1 cellular context compared by ENCODE assay signal in the genomic region with DNA sequence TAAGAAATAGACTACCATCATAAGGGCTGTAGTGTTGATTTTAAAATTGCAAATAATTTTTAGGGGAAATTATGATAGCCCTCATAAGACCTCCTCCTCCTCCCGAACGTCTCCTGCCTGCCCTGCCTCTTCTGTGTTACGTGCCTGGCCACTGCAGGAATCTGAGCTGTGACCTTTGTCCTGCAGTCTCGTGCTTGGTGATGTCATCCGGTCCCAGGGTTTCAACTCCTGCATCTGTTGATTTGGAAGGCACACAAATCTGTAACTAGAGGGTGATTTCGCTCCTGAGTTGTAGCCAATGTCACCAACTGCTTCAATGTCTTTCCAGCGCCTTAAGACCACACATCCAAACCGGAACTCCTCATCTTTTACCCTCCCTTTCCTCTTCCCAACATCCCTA.
TF ChIP-seq lines count a peak whose summit lies in the region.

No MANE protein-coding gene starts in this region.

TF ChIP-seq in HepG2, 621 proteins besides CTCF, POLR2A, EP300 and RAD21 (continued from another document):
- TF ChIP-seq JUN (CRISPR knock-in tag; IDR thresholded peaks at IDR 0.05): peak; percentile 87; the same call in 1 of the 2 replicates
- peak; percentile 63 for TF ChIP-seq TEAD3 (CRISPR knock-in tag; optimal IDR thresholded peaks at IDR 0.05; ENCODE audit: borderline replicate concordance)
- TF ChIP-seq ATF7-NPFF (CRISPR knock-in tag; IDR thresholded peaks at IDR 0.05; ENCODE audit: low read depth): no peak
- peak; percentile 79 for TF ChIP-seq GFI1 (CRISPR knock-in tag; IDR thresholded peaks at IDR 0.05; ENCODE audit: borderline replicate concordance)
- TF ChIP-seq ZKSCAN5 (CRISPR knock-in tag; IDR thresholded peaks at IDR 0.05): peak; percentile 88; the same call in 1 of the 2 replicates
- TF ChIP-seq CEBPG (CRISPR knock-in tag; IDR thresholded peaks at IDR 0.05): 0 out of 2 replicates have a peak, but pooled peaks have one; percentile 25
- no peak for TF ChIP-seq ZNF605 (CRISPR knock-in tag; IDR thresholded peaks at IDR 0.05)
- TF ChIP-seq, protein P1, sequence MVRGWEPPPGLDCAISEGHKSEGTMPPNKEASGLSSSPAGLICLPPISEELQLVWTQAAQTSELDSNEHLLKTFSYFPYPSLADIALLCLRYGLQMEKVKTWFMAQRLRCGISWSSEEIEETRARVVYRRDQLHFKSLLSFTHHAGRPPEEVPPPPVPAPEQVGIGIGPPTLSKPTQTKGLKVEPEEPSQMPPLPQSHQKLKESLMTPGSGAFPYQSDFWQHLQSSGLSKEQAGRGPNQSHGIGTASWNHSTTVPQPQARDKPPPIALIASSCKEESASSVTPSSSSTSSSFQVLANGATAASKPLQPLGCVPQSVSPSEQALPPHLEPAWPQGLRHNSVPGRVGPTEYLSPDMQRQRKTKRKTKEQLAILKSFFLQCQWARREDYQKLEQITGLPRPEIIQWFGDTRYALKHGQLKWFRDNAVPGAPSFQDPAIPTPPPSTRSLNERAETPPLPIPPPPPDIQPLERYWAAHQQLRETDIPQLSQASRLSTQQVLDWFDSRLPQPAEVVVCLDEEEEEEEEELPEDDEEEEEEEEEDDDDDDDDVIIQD (CRISPR knock-in tag; IDR thresholded peaks at IDR 0.05; ENCODE audit: low read depth): peak; percentile 97
- TF ChIP-seq HDAC2 (CRISPR knock-in tag; IDR thresholded peaks at IDR 0.05): peak; percentile 25; the same call in 1 of the 2 replicates
- peak; percentile 84 for TF ChIP-seq PPARG (CRISPR knock-in tag; conservative IDR thresholded peaks at IDR 0.05)
- TF ChIP-seq, protein P2, sequence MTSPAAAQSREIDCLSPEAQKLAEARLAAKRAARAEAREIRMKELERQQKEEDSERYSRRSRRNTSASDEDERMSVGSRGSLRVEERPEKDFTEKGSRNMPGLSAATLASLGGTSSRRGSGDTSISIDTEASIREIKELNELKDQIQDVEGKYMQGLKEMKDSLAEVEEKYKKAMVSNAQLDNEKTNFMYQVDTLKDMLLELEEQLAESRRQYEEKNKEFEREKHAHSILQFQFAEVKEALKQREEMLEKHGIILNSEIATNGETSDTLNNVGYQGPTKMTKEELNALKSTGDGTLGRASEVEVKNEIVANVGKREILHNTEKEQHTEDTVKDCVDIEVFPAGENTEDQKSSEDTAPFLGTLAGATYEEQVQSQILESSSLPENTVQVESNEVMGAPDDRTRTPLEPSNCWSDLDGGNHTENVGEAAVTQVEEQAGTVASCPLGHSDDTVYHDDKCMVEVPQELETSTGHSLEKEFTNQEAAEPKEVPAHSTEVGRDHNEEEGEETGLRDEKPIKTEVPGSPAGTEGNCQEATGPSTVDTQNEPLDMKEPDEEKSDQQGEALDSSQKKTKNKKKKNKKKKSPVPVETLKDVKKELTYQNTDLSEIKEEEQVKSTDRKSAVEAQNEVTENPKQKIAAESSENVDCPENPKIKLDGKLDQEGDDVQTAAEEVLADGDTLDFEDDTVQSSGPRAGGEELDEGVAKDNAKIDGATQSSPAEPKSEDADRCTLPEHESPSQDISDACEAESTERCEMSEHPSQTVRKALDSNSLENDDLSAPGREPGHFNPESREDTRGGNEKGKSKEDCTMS (CRISPR knock-in tag; conservative IDR thresholded peaks at IDR 0.05): no peak
- TF ChIP-seq ETV5 (CRISPR knock-in tag; IDR thresholded peaks at IDR 0.05; ENCODE audit: borderline replicate concordance): peak; percentile 20; the same call in 1 of the 2 replicates
- no peak for TF ChIP-seq U2AF2 (IDR thresholded peaks at IDR 0.05; ENCODE audit: low read depth, low read length)
- TF ChIP-seq SALL1 (CRISPR knock-in tag; IDR thresholded peaks at IDR 0.05): peak; percentile 49
- TF ChIP-seq FOXA1 (IDR thresholded peaks at IDR 0.05): no peak
- TF ChIP-seq FOXA1 (CRISPR knock-in tag; IDR thresholded peaks at IDR 0.05): 0 out of 2 replicates have a peak, but pooled peaks have one; percentile 9
- peak; percentile 55; the same call in 1 of the 2 replicates for TF ChIP-seq HOXA3 (CRISPR knock-in tag; IDR thresholded peaks at IDR 0.05)
- TF ChIP-seq NCOR1 (IDR thresholded peaks at IDR 0.05; ENCODE audit: borderline replicate concordance, low read length): peak; percentile 28; the same call in 1 of the 2 replicates
- 0 out of 2 replicates have a peak, but pooled peaks have one; percentile 15 for TF ChIP-seq GABPB1 (CRISPR knock-in tag; IDR thresholded peaks at IDR 0.05)
- TF ChIP-seq, protein P3, sequence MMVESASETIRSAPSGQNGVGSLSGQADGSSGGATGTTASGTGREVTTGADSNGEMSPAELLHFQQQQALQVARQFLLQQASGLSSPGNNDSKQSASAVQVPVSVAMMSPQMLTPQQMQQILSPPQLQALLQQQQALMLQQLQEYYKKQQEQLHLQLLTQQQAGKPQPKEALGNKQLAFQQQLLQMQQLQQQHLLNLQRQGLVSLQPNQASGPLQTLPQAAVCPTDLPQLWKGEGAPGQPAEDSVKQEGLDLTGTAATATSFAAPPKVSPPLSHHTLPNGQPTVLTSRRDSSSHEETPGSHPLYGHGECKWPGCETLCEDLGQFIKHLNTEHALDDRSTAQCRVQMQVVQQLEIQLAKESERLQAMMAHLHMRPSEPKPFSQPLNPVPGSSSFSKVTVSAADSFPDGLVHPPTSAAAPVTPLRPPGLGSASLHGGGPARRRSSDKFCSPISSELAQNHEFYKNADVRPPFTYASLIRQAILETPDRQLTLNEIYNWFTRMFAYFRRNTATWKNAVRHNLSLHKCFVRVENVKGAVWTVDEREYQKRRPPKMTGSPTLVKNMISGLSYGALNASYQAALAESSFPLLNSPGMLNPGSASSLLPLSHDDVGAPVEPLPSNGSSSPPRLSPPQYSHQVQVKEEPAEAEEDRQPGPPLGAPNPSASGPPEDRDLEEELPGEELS (CRISPR knock-in tag; IDR thresholded peaks at IDR 0.05): 0 out of 2 replicates have a peak, but pooled peaks have one; percentile 25
- no peak for TF ChIP-seq SRSF4 (IDR thresholded peaks at IDR 0.05; ENCODE audit: low read depth, low read length, poor library complexity, severe bottlenecking)
- no peak for TF ChIP-seq ZNF24 (IDR thresholded peaks at IDR 0.05)
- TF ChIP-seq POGZ (CRISPR knock-in tag; IDR thresholded peaks at IDR 0.05): peak; percentile 92
- TF ChIP-seq HDAC1 (CRISPR knock-in tag; IDR thresholded peaks at IDR 0.05): 0 out of 2 replicates have a peak, but pooled peaks have one; percentile 22
- TF ChIP-seq MXI1 (IDR thresholded peaks at IDR 0.05; ENCODE audit: borderline replicate concordance, low read depth, low read length): 0 out of 3 replicates have a peak, but pooled peaks have one; percentile 0
- TF ChIP-seq, protein P4, sequence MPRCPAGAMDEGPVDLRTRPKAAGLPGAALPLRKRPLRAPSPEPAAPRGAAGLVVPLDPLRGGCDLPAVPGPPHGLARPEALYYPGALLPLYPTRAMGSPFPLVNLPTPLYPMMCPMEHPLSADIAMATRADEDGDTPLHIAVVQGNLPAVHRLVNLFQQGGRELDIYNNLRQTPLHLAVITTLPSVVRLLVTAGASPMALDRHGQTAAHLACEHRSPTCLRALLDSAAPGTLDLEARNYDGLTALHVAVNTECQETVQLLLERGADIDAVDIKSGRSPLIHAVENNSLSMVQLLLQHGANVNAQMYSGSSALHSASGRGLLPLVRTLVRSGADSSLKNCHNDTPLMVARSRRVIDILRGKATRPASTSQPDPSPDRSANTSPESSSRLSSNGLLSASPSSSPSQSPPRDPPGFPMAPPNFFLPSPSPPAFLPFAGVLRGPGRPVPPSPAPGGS (CRISPR knock-in tag; IDR thresholded peaks at IDR 0.05): no peak
- 0 out of 2 replicates have a peak, but pooled peaks have one; percentile 21 for TF ChIP-seq ZNF572 (CRISPR knock-in tag; IDR thresholded peaks at IDR 0.05)
- TF ChIP-seq HNRNPH1 (optimal IDR thresholded peaks at IDR 0.05; ENCODE audit: low read depth, low read length): no peak
- TF ChIP-seq, protein P5, sequence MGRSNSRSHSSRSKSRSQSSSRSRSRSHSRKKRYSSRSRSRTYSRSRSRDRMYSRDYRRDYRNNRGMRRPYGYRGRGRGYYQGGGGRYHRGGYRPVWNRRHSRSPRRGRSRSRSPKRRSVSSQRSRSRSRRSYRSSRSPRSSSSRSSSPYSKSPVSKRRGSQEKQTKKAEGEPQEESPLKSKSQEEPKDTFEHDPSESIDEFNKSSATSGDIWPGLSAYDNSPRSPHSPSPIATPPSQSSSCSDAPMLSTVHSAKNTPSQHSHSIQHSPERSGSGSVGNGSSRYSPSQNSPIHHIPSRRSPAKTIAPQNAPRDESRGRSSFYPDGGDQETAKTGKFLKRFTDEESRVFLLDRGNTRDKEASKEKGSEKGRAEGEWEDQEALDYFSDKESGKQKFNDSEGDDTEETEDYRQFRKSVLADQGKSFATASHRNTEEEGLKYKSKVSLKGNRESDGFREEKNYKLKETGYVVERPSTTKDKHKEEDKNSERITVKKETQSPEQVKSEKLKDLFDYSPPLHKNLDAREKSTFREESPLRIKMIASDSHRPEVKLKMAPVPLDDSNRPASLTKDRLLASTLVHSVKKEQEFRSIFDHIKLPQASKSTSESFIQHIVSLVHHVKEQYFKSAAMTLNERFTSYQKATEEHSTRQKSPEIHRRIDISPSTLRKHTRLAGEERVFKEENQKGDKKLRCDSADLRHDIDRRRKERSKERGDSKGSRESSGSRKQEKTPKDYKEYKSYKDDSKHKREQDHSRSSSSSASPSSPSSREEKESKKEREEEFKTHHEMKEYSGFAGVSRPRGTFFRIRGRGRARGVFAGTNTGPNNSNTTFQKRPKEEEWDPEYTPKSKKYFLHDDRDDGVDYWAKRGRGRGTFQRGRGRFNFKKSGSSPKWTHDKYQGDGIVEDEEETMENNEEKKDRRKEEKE (IDR thresholded peaks at IDR 0.05): no peak
- TF ChIP-seq, protein P6, sequence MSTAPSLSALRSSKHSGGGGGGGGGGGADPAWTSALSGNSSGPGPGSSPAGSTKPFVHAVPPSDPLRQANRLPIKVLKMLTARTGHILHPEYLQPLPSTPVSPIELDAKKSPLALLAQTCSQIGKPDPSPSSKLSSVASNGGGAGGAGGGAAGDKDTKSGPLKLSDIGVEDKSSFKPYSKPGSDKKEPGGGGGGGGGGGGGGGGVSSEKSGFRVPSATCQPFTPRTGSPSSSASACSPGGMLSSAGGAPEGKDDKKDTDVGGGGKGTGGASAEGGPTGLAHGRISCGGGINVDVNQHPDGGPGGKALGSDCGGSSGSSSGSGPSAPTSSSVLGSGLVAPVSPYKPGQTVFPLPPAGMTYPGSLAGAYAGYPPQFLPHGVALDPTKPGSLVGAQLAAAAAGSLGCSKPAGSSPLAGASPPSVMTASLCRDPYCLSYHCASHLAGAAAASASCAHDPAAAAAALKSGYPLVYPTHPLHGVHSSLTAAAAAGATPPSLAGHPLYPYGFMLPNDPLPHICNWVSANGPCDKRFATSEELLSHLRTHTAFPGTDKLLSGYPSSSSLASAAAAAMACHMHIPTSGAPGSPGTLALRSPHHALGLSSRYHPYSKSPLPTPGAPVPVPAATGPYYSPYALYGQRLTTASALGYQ (CRISPR knock-in tag; IDR thresholded peaks at IDR 0.05): no peak
- no peak for TF ChIP-seq RFXAP (CRISPR knock-in tag; IDR thresholded peaks at IDR 0.05; ENCODE audit: borderline replicate concordance)
- TF ChIP-seq ZNF713 (CRISPR knock-in tag; IDR thresholded peaks at IDR 0.05): no peak
- TF ChIP-seq FOXA3 (CRISPR knock-in tag; IDR thresholded peaks at IDR 0.05): 0 out of 2 replicates have a peak, but pooled peaks have one; percentile 26
- TF ChIP-seq ZNF350 (CRISPR knock-in tag; IDR thresholded peaks at IDR 0.05; ENCODE audit: borderline replicate concordance, low read depth): no peak
- peak; percentile 77 for TF ChIP-seq CREB1 (IDR thresholded peaks at IDR 0.05)
- peak; percentile 51; the same call in 1 of the 2 replicates for TF ChIP-seq CREB1 (CRISPR knock-in tag; IDR thresholded peaks at IDR 0.05)
- TF ChIP-seq RARA (CRISPR knock-in tag; IDR thresholded peaks at IDR 0.05): peak; percentile 56
